In the genomic region with DNA sequence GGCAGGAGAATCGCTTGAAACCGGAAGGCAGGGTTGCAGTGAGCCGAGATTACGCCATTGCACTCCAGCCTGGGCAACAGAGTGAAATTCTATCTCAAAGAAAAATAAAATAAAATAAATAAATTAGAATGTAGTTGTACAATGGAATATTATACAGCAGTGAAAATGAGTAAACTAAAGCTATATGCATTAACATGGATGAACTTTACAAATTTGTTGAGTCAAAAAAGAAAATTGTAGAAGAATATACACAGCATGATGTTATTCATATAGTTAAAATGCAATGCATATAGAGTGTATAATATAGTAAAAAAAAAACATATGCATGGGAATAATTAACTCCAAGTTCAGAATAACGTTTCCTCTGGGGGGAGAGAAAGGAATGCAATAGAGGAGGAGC, we compare ENCODE assay signal across 36 cellular contexts.
"Had no signal": no experiment of that assay in that cellular context is flagged by ENCODE, and none has a peak within 500 bp of the region (broad histone marks: within the 10 kb centered on the region; RNA-seq: fewer than 3 reads in every experiment).

No MANE protein-coding gene starts in this region.

- H3K27me3 ChIP-seq: MG63 had no signal

- DNase-seq: Kasumi-1, MG63, MM.1S, MV-4-11, NCI-H1048, NCI-H1092, NCI-H1092 treated with DMSO at 0.1 percent for 48 hours, NCI-H1105, NCI-H1105 treated with DMSO at 0.1 percent for 48 hours, NCI-H1417, NCI-H1417 treated with DMSO at 0.1 percent for 48 hours, NCI-H1436, NCI-H1436 treated with DMSO at 0.1 percent for 48 hours, NCI-H146, NCI-H1694, NCI-H1694 treated with DMSO at 0.1 percent for 48 hours, NCI-H187, NCI-H187 treated with DMSO at 0.1 percent for 48 hours, NCI-H1930, NCI-H2029, NCI-H2029 treated with DMSO at 0.1 percent for 48 hours, NCI-H2081, NCI-H2081 treated with DMSO at 0.1 percent for 48 hours, NCI-H2107, NCI-H2171, NCI-H2171 treated with DMSO at 0.1 percent for 48 hours, NCI-H2227 treated with DMSO at 0.1 percent for 48 hours, NCI-H226, NCI-H345, NCI-H446, NCI-H446 treated with DMSO at 0.1 percent for 48 hours, NCI-H510A, NCI-H510A treated with DMSO at 0.1 percent for 48 hours, NCI-H524, NCI-H524 treated with DMSO at 0.1 percent for 48 hours, NCI-H526 had no signal

- H3K4me3 ChIP-seq: MG63 had no signal

- H3K36me3 ChIP-seq: MG63 had no signal
